In genomic region chr2:47402555-47402804, GRCh38 we compare ENCODE assay signal across 8 cellular contexts.
DNase-seq lines count a peak whose midpoint lies in the region; ATAC-seq and TF ChIP-seq lines count a peak whose summit lies in the region.

No MANE protein-coding gene starts in this region.

- H3K27ac Mint-ChIP-seq in activated T-cell treated with anti-CD3 and anti-CD28 coated beads, Interleukin-2, amount 50 U/mL, for 24 hours = peak overlapping the region; percentile 98

- H3K4me3 ChIP-seq in adipocyte (ENCODE audit: low read length) = peak overlapping the region; percentile 95
- H3K4me3 ChIP-seq in tibial artery = peak overlapping the region; percentile 79 to 80

- peaks cover 37% of the 10 kb centered on the region for H3K36me3 Mint-ChIP-seq in activated T-cell treated with anti-CD3 and anti-CD28 coated beads, Interleukin-2, amount 50 U/mL, for 24 hours (ENCODE audit: low read depth)

- H3K27me3 Mint-ChIP-seq in activated T-cell treated with anti-CD3 and anti-CD28 coated beads, Interleukin-2, amount 50 U/mL, for 24 hours = no peaks in the 10 kb centered on the region

- H3K4me1 Mint-ChIP-seq in activated T-cell treated with anti-CD3 and anti-CD28 coated beads, Interleukin-2, amount 50 U/mL, for 24 hours (ENCODE audit: low read depth) = peaks cover 31% of the 10 kb centered on the region

- intact Hi-C loops in tibial artery (cut with DNase I; ENCODE audit: low total_unique reads) = no loop called here

- peak overlapping the region; percentile 96 for H3K4me3 Mint-ChIP-seq in activated T-cell treated with anti-CD3 and anti-CD28 coated beads, Interleukin-2, amount 50 U/mL, for 24 hours

- no peak for ATAC-seq in HG03432 (IDR thresholded peaks at IDR 0.05; ENCODE audit: unreplicated experiment)

- H3K27me3 ChIP-seq in adipocyte (replicated peaks; ENCODE audit: control insufficient read depth, insufficient read depth, low read length) (no peaks in the 10 kb centered on the region), tibial artery (no peaks in the 10 kb centered on the region)

- no peaks in the 10 kb centered on the region for H3K9me3 Mint-ChIP-seq in activated T-cell treated with anti-CD3 and anti-CD28 coated beads, Interleukin-2, amount 50 U/mL, for 24 hours

- no peaks in the 10 kb centered on the region for H3K9me3 ChIP-seq in adipocyte (ENCODE audit: control insufficient read depth, low read length)
- H3K9me3 ChIP-seq in tibial artery = no peaks in the 10 kb centered on the region

- peak overlapping the region; percentile 78 for H3K9ac ChIP-seq in adipocyte (ENCODE audit: low read length)

- peak overlapping the region; percentile 49 to 64 for H3K27ac ChIP-seq in tibial artery

- no peaks in the 10 kb centered on the region for H3K36me3 ChIP-seq in adipocyte (ENCODE audit: control insufficient read depth, insufficient read depth, low read length, severe bottlenecking)
- H3K36me3 ChIP-seq in tibial artery = no peaks in the 10 kb centered on the region

- no peak for DNase-seq in activated T-cell treated with anti-CD3 and anti-CD28 coated beads, Interleukin-2, amount 50 U/mL, for 24 hours
- no peak for DNase-seq in activated T-cell treated with anti-CD3 and anti-CD28 coated beads, Interleukin-2, amount 50 U/mL, for 48 hours
- DNase-seq in adipocyte (ENCODE audit: low read depth) (no peak), kidney tubule cell (ENCODE audit: low spot score) (peak; percentile 46), tibial artery (no peak), NCI-H446 treated with DMSO at 0.1 percent for 48 hours (lab: John Stamatoyannopoulos, UW) (no peak), iPS-NIHi11 (ENCODE audit: low spot score) (no peak)

- peaks cover 9% of the 10 kb centered on the region for H3K4me1 ChIP-seq in adipocyte (ENCODE audit: control insufficient read depth, insufficient read depth, low read length)
- H3K4me1 ChIP-seq in tibial artery = peaks cover 0 to 15% (median 12%) of the 10 kb centered on the region in 4 donors

- no peak for TF ChIP-seq CTCF in tibial artery (IDR thresholded peaks at IDR 0.05)
